In genomic region chr16:28802235-28803019, GRCh38 we compare ENCODE assay signal across 8 cellular contexts. TPM values are rescaled to one million over a fixed set of nuclear protein-coding genes. Genes with fewer than 3 reads are reported as not detected.
DNase-seq lines count a peak whose midpoint lies in the region; ATAC-seq and TF ChIP-seq lines count a peak whose summit lies in the region.
"Not testable (repeated sequence)": the region's sequence is repeated elsewhere in the genome, so short reads cannot be mapped to it uniquely, and the experiment has no call there.

No MANE protein-coding gene starts in this region.

- H3K27ac Mint-ChIP-seq in glutamatergic neuron (ENCODE audit: unreplicated experiment), result not testable (repeated sequence)

- not testable (repeated sequence) for H3K9ac ChIP-seq in adipocyte (ENCODE audit: low read length)

- not testable (repeated sequence) for H3K9me3 ChIP-seq in adipocyte (ENCODE audit: control insufficient read depth, low read length)

- peak; percentile 16 for TF ChIP-seq CTCF in glutamatergic neuron (IDR thresholded peaks at IDR 0.05; ENCODE audit: partially characterized antibody, unreplicated experiment)
- not testable (repeated sequence) for TF ChIP-seq CTCF in omental fat pad (IDR thresholded peaks at IDR 0.05)

- ATAC-seq in HG02678 (IDR thresholded peaks at IDR 0.05; ENCODE audit: unreplicated experiment), result peak; percentile 48
- peak; percentile 66 to 73 for ATAC-seq in activated CD4-positive, CD25-positive, alpha-beta regulatory T cell treated with anti-CD3 and anti-CD28 coated beads, Interleukin-2, amount 50 U/mL, for 24 hours
- peak; percentile 76 for ATAC-seq in omental fat pad (ENCODE audit: low FRiP score)

- H3K4me1 Mint-ChIP-seq in glutamatergic neuron (ENCODE audit: low read depth, unreplicated experiment), result not testable (repeated sequence)

- H3K4me3 ChIP-seq in adipocyte (ENCODE audit: low read length), result not testable (repeated sequence)

- not testable (repeated sequence) for H3K4me1 ChIP-seq in adipocyte (ENCODE audit: control insufficient read depth, insufficient read depth, low read length)

- H3K36me3 Mint-ChIP-seq in glutamatergic neuron (ENCODE audit: unreplicated experiment), result not testable (repeated sequence)

- not testable (repeated sequence) for H3K27me3 Mint-ChIP-seq in glutamatergic neuron (ENCODE audit: unreplicated experiment)

- not testable (repeated sequence) for H3K27me3 ChIP-seq in adipocyte (replicated peaks; ENCODE audit: control insufficient read depth, insufficient read depth, low read length)

- DNase-seq in DMS79 (lab: John Stamatoyannopoulos, UW) (peak; percentile 28), NCI-H82 (lab: John Stamatoyannopoulos, UW) (peak; percentile 79), adipocyte (ENCODE audit: low read depth) (peak; percentile 92)
- DNase-seq in glutamatergic neuron; omental fat pad (ENCODE audit: low spot score): not testable (repeated sequence)
- peak; percentile 25 to 44 for DNase-seq in stimulated activated CD8-positive, alpha-beta memory T cell treated with anti-CD3 and anti-CD28 coated beads, Interleukin-7, amount 100 ng/mL, for 1 hour (ENCODE audit: low read depth in 2 of 2)

- H3K9me3 Mint-ChIP-seq in glutamatergic neuron (ENCODE audit: unreplicated experiment), result not testable (repeated sequence)

- peak overlapping the region; percentile 67 for H3K4me3 Mint-ChIP-seq in glutamatergic neuron (ENCODE audit: unreplicated experiment)

- not testable (repeated sequence) for H3K36me3 ChIP-seq in adipocyte (ENCODE audit: control insufficient read depth, insufficient read depth, low read length, severe bottlenecking)

RNA-seq across cellular contexts. Expression of gene ATXN2L, which starts 20.4 kb away (rescaled TPM):
- total RNA-seq in glutamatergic neuron (ENCODE audit: unreplicated experiment) (261 TPM), omental fat pad (10 to 100 TPM; 34.4 to 83.3 (median 59.5) TPM)

RNA-seq across cellular contexts. Expression of gene TUFM, which starts 43.7 kb away (rescaled TPM):
- total RNA-seq in glutamatergic neuron (ENCODE audit: unreplicated experiment), result 143 TPM
- 100 to 1,000 TPM in 2 of 4 donors, 10 to 100 TPM in 2; 93.2 to 133 (median 103) TPM for total RNA-seq in omental fat pad

RNA-seq across cellular contexts. Expression of gene NPIPB9, which starts 50.8 kb away (rescaled TPM):
- total RNA-seq in glutamatergic neuron (ENCODE audit: unreplicated experiment) (3.0 TPM), omental fat pad (10 to 100 TPM in 2 of 4 donors, 1 to 10 TPM in 2; 3.2 to 18.4 (median 7.3) TPM)
